1 cellular context compared by ENCODE assay signal in the genomic region with DNA sequence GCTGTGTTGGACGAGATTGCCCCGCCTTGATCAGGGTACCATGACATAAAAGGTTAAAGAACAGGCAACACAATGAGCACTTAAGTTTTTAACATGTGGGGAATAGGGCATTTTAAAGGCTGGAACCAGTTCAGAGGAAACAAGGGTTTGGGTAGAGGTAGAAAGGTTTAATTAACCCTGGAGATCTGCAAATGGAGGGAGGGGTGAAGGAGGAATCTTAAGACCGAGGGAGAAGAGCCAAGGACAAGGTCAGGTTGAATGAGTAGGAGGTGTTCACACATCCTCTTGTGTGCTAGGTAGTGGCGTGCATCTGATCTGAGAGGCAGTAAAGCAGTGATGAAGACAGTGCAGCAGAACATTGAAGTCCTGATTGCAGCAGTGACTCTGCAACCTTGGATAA.
TF ChIP-seq lines count a peak whose summit lies in the region.

No MANE protein-coding gene starts in this region.

TF ChIP-seq in H1, 55 proteins besides CTCF, POLR2A, EP300 and RAD21:
- TF ChIP-seq KDM1A (IDR thresholded peaks at IDR 0.05; ENCODE audit: borderline replicate concordance, low read length) = no peak
- no peak for TF ChIP-seq NRF1 (IDR thresholded peaks at IDR 0.05; ENCODE audit: low read depth, low read length)
- TF ChIP-seq HDAC2 (IDR thresholded peaks at IDR 0.05; ENCODE audit: borderline replicate concordance in 1 of 2, low read depth in 2 of 2, low read length in 2 of 2) = no peak
- TF ChIP-seq POLR2AphosphoS5 (IDR thresholded peaks at IDR 0.05; ENCODE audit: low read depth, low read length) = peak; percentile 92
- TF ChIP-seq, protein P1, sequence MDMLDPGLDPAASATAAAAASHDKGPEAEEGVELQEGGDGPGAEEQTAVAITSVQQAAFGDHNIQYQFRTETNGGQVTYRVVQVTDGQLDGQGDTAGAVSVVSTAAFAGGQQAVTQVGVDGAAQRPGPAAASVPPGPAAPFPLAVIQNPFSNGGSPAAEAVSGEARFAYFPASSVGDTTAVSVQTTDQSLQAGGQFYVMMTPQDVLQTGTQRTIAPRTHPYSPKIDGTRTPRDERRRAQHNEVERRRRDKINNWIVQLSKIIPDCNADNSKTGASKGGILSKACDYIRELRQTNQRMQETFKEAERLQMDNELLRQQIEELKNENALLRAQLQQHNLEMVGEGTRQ (IDR thresholded peaks at IDR 0.05; ENCODE audit: low read length) = no peak
